25 cellular contexts compared by ENCODE assay signal in the genomic region with DNA sequence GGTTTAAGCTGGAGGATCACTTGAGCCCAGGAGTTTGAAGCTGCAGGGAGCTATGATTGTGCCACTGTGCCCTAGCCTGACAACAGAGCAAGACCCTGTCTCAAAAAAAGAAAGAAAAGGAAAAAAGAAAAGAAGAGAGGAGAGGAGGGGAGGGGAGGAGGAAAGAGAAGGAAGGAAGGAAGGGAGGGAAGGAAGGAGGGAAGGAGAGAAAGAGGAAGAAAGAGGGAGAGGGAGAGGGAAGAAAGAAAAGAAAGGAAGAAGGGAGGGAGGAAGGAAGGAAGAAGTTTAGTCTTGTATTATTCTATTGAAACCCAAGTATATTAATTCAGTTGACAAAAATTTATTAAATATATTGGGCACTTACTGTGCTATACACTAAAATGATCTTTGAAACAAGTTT. TPM values are rescaled to one million over a fixed set of nuclear protein-coding genes. Genes with fewer than 3 reads are reported as not detected.
A peak's percentile ranks its signal among the peaks of the same experiment; 100 is the strongest.
DNase-seq lines count a peak whose midpoint lies in the region; TF ChIP-seq lines count a peak whose summit lies in the region.
"Had no signal": no experiment of that assay in that cellular context is flagged by ENCODE, and none has a peak within 500 bp of the region (broad histone marks: within the 10 kb centered on the region; RNA-seq: fewer than 3 reads in every experiment).

No MANE protein-coding gene starts in this region.

- peak overlapping the region in 3 of 5 experiments; percentile 61 to 90 (median 80) for H3K27ac Mint-ChIP-seq in brain
- H3K27ac Mint-ChIP-seq: activated CD4-positive, alpha-beta T cell treated with anti-CD3 and anti-CD28 coated beads, Interleukin-2, amount 10 ng/mL, durations not matched to agents 24 days and 14 days; T-helper 1 cell treated with Interleukin-12 subunit alpha and Interleukin-12 subunit beta and Interleukin-4 antibody, amounts not matched to agents 30 μg/mL and 1 μg/mL, for 36 hours had no signal

- H3K4me1 Mint-ChIP-seq in brain, result peaks cover 44% of the 10 kb centered on the region

- H4K20me1 ChIP-seq in DOHH2 (ENCODE audit: control insufficient read depth, insufficient read depth, low read depth, low read length) (no peaks in the 10 kb centered on the region), MM.1S (ENCODE audit: insufficient read depth, low read length) (no peaks in the 10 kb centered on the region)

- TF ChIP-seq CTCF in DOHH2 (IDR thresholded peaks at IDR 0.05; ENCODE audit: low read depth, low read length, poor library complexity, severe bottlenecking) (no peak), MM.1S (IDR thresholded peaks at IDR 0.05; ENCODE audit: low read length) (no peak), brain (conservative IDR thresholded peaks at IDR 0.05) (no peak), neutrophil (IDR thresholded peaks at IDR 0.05) (no peak)

- H3K79me2 ChIP-seq in DOHH2 (ENCODE audit: control insufficient read depth, low read length) (peaks cover 41% of the 10 kb centered on the region), MM.1S (ENCODE audit: low read length) (peaks cover 98% of the 10 kb centered on the region)

- H3F3A ChIP-seq in DOHH2 (ENCODE audit: control insufficient read depth, insufficient read depth), result peaks cover 18% of the 10 kb centered on the region
- H3F3A ChIP-seq in MM.1S (ENCODE audit: insufficient read depth, low read length), result peaks cover 16% of the 10 kb centered on the region

- H3K9me3 Mint-ChIP-seq in brain, result no peaks in the 10 kb centered on the region
- H3K9me3 Mint-ChIP-seq: activated CD4-positive, alpha-beta T cell treated with anti-CD3 and anti-CD28 coated beads, Interleukin-2, amount 10 ng/mL, durations not matched to agents 24 days and 14 days; naive thymus-derived CD4-positive, alpha-beta T cell; T-helper 1 cell treated with Interleukin-12 subunit alpha and Interleukin-12 subunit beta and Interleukin-4 antibody, amounts not matched to agents 30 μg/mL and 1 μg/mL, for 36 hours had no signal

- no peak overlapping the region for H3K4me3 Mint-ChIP-seq in brain
- H3K4me3 Mint-ChIP-seq: activated CD4-positive, alpha-beta T cell treated with anti-CD3 and anti-CD28 coated beads, Interleukin-2, amount 10 ng/mL, durations not matched to agents 24 days and 14 days; naive thymus-derived CD4-positive, alpha-beta T cell; T-helper 1 cell treated with Interleukin-12 subunit alpha and Interleukin-12 subunit beta and Interleukin-4 antibody, amounts not matched to agents 30 μg/mL and 1 μg/mL, for 36 hours had no signal

- H3K4me2 ChIP-seq in DOHH2 (ENCODE audit: low read length), result peak overlapping the region; percentile 32
- H3K4me2 ChIP-seq in MM.1S (ENCODE audit: low read depth, low read length), result peak overlapping the region; percentile 20; the same call in 1 of the 2 replicates

- peaks cover 48% of the 10 kb centered on the region for H3K36me3 Mint-ChIP-seq in brain

- H3K4me3 ChIP-seq in DOHH2 (ENCODE audit: low read length) (no peak overlapping the region), MM.1S (ENCODE audit: low read length) (no peak overlapping the region), neutrophil (ENCODE audit: low read depth in 1 of 2, low read length in 1 of 2) (no peak overlapping the region)
- H3K4me3 ChIP-seq: adrenal gland, left ventricle myocardium inferior, SK-N-MC had no signal

- H3K9me2 ChIP-seq in DOHH2 (replicated peaks; ENCODE audit: control insufficient read depth, low read length), result no peaks in the 10 kb centered on the region
- H3K9me2 ChIP-seq in MM.1S (replicated peaks; ENCODE audit: insufficient read depth, low read length), result no peaks in the 10 kb centered on the region

- H3K4me1 ChIP-seq in DOHH2 (ENCODE audit: control insufficient read depth, low read length) (peaks cover 42% of the 10 kb centered on the region), MM.1S (ENCODE audit: low read length) (peaks cover 39% of the 10 kb centered on the region), neutrophil (ENCODE audit: control insufficient read depth in 1 of 2, insufficient read depth in 1 of 2, low read depth in 1 of 2, low read length in 1 of 2) (peaks cover 22 to 24% of the 10 kb centered on the region in 2 experiments)

- H3K36me3 ChIP-seq in DOHH2 (ENCODE audit: control insufficient read depth, low read length), result no peaks in the 10 kb centered on the region
- H3K36me3 ChIP-seq in MM.1S (replicated peaks; ENCODE audit: insufficient read depth, low read length), result no peaks in the 10 kb centered on the region
- no peaks in the 10 kb centered on the region for H3K36me3 ChIP-seq in neutrophil
- H3K36me3 ChIP-seq: adrenal gland, brain microvascular endothelial cell, left ventricle myocardium inferior had no signal

- H3K27me3 ChIP-seq in DOHH2 (ENCODE audit: control insufficient read depth, low read length) (no peaks in the 10 kb centered on the region), MM.1S (replicated peaks; ENCODE audit: insufficient read depth, low read length) (no peaks in the 10 kb centered on the region), neutrophil (no peaks in the 10 kb centered on the region)
- H3K27me3 ChIP-seq: adrenal gland, brain microvascular endothelial cell had no signal

- no peaks in the 10 kb centered on the region for H3K27me3 Mint-ChIP-seq in brain
- H3K27me3 Mint-ChIP-seq: activated CD4-positive, alpha-beta T cell treated with anti-CD3 and anti-CD28 coated beads, Interleukin-2, amount 10 ng/mL, durations not matched to agents 24 days and 14 days; naive thymus-derived CD4-positive, alpha-beta T cell had no signal

- H2AFZ ChIP-seq in MM.1S (ENCODE audit: low read length), result no peak overlapping the region

- H3K9me3 ChIP-seq in DOHH2 (ENCODE audit: control insufficient read depth, insufficient read depth, low read length), result no peaks in the 10 kb centered on the region
- no peaks in the 10 kb centered on the region for H3K9me3 ChIP-seq in MM.1S (replicated peaks; ENCODE audit: insufficient read depth, low read length)
- no peaks in the 10 kb centered on the region for H3K9me3 ChIP-seq in neutrophil
- H3K9me3 ChIP-seq: adrenal gland, left ventricle myocardium inferior had no signal

- H3K27ac ChIP-seq in DOHH2 (ENCODE audit: low read depth, low read length) (no peak overlapping the region), MM.1S (ENCODE audit: low read length) (peak overlapping the region; percentile 28; the same call in 1 of the 2 replicates), neutrophil (peak overlapping the region; percentile 52)
- H3K27ac ChIP-seq: adrenal gland, brain microvascular endothelial cell, C4-2B, left ventricle myocardium inferior, SK-N-MC, VCaP had no signal

- no peak overlapping the region; the same call in 1 of the 2 replicates for H3K9ac ChIP-seq in MM.1S (ENCODE audit: low read length)

- DNase-seq in MM.1S (no peak), HCEC 1CT (no peak), NCI-H524 treated with DMSO at 0.1 percent for 48 hours (lab: John Stamatoyannopoulos, UW) (no peak), NCI-H774 (lab: John Stamatoyannopoulos, UW) (no peak)
- DNase-seq: activated CD4-positive, alpha-beta T cell treated with anti-CD3 and anti-CD28 coated beads, Interleukin-2, amount 10 ng/mL, durations not matched to agents 24 days and 14 days; activated naive CD4-positive, alpha-beta T cell treated with Interleukin-2 at 50 U/mL for 16 hours; activated T-cell treated with anti-CD3 and anti-CD28 coated beads, Interleukin-2, amount 50 U/mL, for 48 hours; adrenal gland; brain microvascular endothelial cell; effector CD4-positive, alpha-beta T cell; left ventricle myocardium inferior; naive thymus-derived CD4-positive, alpha-beta T cell; NCI-H1105; NCI-H187 treated with DMSO at 0.1 percent for 48 hours; NCI-H748 treated with DMSO at 0.1 percent for 48 hours; retina; stimulated activated CD4-positive, alpha-beta T cell treated with anti-CD3 and anti-CD28 coated beads, Interleukin-2, amount 100 ng/mL, for 24 hours; substantia nigra had no signal

RNA-seq across cellular contexts. Expression of a gene that starts 11.5 kb away (rescaled TPM):
- polyA plus RNA-seq in brain (ENCODE audit: insufficient read depth, low read depth, low replicate concordance), result 25.4 TPM
